Comparison of ENCODE assay signal across 1 cellular context in genomic region chr9:73655363-73655762, GRCh38.
TF ChIP-seq lines count a peak whose summit lies in the region.

No MANE protein-coding gene starts in this region.

TF ChIP-seq in SK-N-SH, 30 proteins besides CTCF, POLR2A, EP300 and RAD21 (continued from another document):
- TF ChIP-seq USF1 (IDR thresholded peaks at IDR 0.05; ENCODE audit: borderline replicate concordance, low read depth) (no peak), RCOR1 (IDR thresholded peaks at IDR 0.05; ENCODE audit: low read length) (peak; percentile 41; the same call in 1 of the 2 replicates), ZBTB33 (IDR thresholded peaks at IDR 0.05; ENCODE audit: borderline replicate concordance, low read depth) (no peak), FOXM1 (IDR thresholded peaks at IDR 0.05; ENCODE audit: low read depth) (no peak), MAX (IDR thresholded peaks at IDR 0.05; ENCODE audit: low read depth) (no peak), TAF1 (IDR thresholded peaks at IDR 0.05; ENCODE audit: borderline replicate concordance, low read depth, low read length) (no peak), REST (IDR thresholded peaks at IDR 0.05; ENCODE audit: low read depth, low read length) (no peak)
